In the genomic region with DNA sequence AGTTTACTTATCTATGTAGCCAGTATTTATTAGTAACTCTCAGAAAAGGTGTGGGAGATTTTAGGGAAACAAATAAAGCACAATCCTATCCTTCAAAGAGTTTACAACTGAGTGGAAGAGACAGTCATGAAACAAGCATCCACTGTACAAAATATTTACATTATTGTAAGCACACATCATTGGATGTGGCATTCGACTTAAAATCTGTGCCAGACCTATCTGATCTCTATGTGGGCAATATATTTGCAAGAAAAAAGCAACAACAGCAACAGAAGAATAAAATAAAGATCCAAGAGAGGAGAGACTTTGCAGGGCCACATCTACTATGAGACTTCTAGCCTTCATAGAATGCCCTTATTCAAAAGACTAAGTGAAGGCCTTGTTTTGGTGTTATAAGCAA, we compare ENCODE assay signal across 27 cellular contexts.
"Had no signal": no experiment of that assay in that cellular context is flagged by ENCODE, and none has a peak within 500 bp of the region (broad histone marks: within the 10 kb centered on the region; RNA-seq: fewer than 3 reads in every experiment).

No MANE protein-coding gene starts in this region.

- H3K27ac ChIP-seq: esophagus squamous epithelium, foreskin keratinocyte, gastroesophageal sphincter, heart left ventricle, hepatocyte, left lung, ovary, psoas muscle, sigmoid colon, spleen, suprapubic skin, transverse colon, upper lobe of right lung, uterus had no signal

- ATAC-seq: effector memory CD8-positive, alpha-beta T cell; gastroesophageal sphincter; heart left ventricle; left cardiac atrium; left lung; natural killer cell; psoas muscle; right cardiac atrium; stimulated activated memory B cell treated with anti-CD40 and anti-IgM and Interleukin-4, amounts not matched to agents 10 μg/mL and 1 μg/mL and 100 μg/mL, for 72 hours; stimulated activated naive CD8-positive, alpha-beta T cell treated with anti-CD3 and anti-CD28 coated beads, Interleukin-15, Interleukin-2, amounts not matched to agents 100 U/mL and 50 U/mL, for 24 hours; upper lobe of right lung had no signal

- H2AFZ ChIP-seq: hepatocyte had no signal

- H3K4me1 ChIP-seq: esophagus squamous epithelium, gastroesophageal sphincter, heart left ventricle, left lung, psoas muscle, spleen, suprapubic skin, transverse colon, upper lobe of right lung, uterus had no signal

- H3K36me3 ChIP-seq: esophagus squamous epithelium, gastroesophageal sphincter, heart left ventricle, left lung, ovary, sigmoid colon, spleen, suprapubic skin, transverse colon, upper lobe of right lung, uterus had no signal

- DNase-seq: cortex of kidney; effector memory CD8-positive, alpha-beta T cell; erythroblast; esophagus squamous epithelium; heart left ventricle; left cardiac atrium; left lung; mesendoderm; natural killer cell; occipital lobe; ovary; posterior cingulate gyrus; psoas muscle; right cardiac atrium; sigmoid colon; spleen; stimulated activated CD4-positive, alpha-beta T cell treated with anti-CD3 and anti-CD28 coated beads, Interleukin-4, amount 100 ng/mL, for 4 hours; stimulated activated naive CD8-positive, alpha-beta T cell treated with anti-CD3 and anti-CD28 coated beads, Interleukin-15, Interleukin-2, amounts not matched to agents 100 U/mL and 50 U/mL, for 24 hours; transverse colon; upper lobe of right lung; uterus had no signal

- FAIRE-seq: endometrium had no signal

- H3K9me3 ChIP-seq: esophagus squamous epithelium, gastroesophageal sphincter, heart left ventricle, left lung, ovary, psoas muscle, sigmoid colon, suprapubic skin, transverse colon, upper lobe of right lung, uterus had no signal

- H3K4me2 ChIP-seq: hepatocyte had no signal

- H3K4me3 ChIP-seq: esophagus squamous epithelium, gastroesophageal sphincter, heart left ventricle, hepatocyte, left lung, ovary, psoas muscle, sigmoid colon, spleen, suprapubic skin, transverse colon, upper lobe of right lung, uterus had no signal

- H3K27me3 ChIP-seq: esophagus squamous epithelium, foreskin keratinocyte, gastroesophageal sphincter, heart left ventricle, hepatocyte, left lung, ovary, sigmoid colon, spleen, suprapubic skin, transverse colon, upper lobe of right lung, uterus had no signal
